1 cellular context compared by ENCODE assay signal in genomic region chr3:50545781-50546180, GRCh38.
TF ChIP-seq lines count a peak whose summit lies in the region.

No MANE protein-coding gene starts in this region.

TF ChIP-seq in H1, 55 proteins besides CTCF, POLR2A, EP300 and RAD21:
- TF ChIP-seq RXRA (IDR thresholded peaks at IDR 0.05; ENCODE audit: insufficient read depth, low read depth, low read length) (no peak), TEAD4 (IDR thresholded peaks at IDR 0.05; ENCODE audit: low read depth, low read length) (peak; percentile 62; the same call in 1 of the 2 replicates)
TF ChIP-seq in H1: peak in this region for 1.
